22 cellular contexts compared by ENCODE assay signal in genomic region chr18:74221081-74221480, GRCh38.
A peak's percentile ranks its signal among the peaks of the same experiment; 100 is the strongest.
DNase-seq lines count a peak whose midpoint lies in the region; ATAC-seq, FAIRE-seq and TF ChIP-seq lines count a peak whose summit lies in the region.
"Had no signal": no experiment of that assay in that cellular context is flagged by ENCODE, and none has a peak within 500 bp of the region (broad histone marks: within the 10 kb centered on the region; RNA-seq: fewer than 3 reads in every experiment).

No MANE protein-coding gene starts in this region.

- 0 out of 2 replicates have a peak overlapping the region, but pooled peaks have one; percentile 48 for H2AFZ ChIP-seq in MM.1S (ENCODE audit: low read length)

- H3K9me3 ChIP-seq in MM.1S (replicated peaks; ENCODE audit: insufficient read depth, low read length), result no peaks in the 10 kb centered on the region
- H3K9me3 ChIP-seq: BE2C, BLaER1 had no signal

- no peaks in the 10 kb centered on the region for H3K79me2 ChIP-seq in MM.1S (ENCODE audit: low read length)

- no peaks in the 10 kb centered on the region for H3K27me3 ChIP-seq in MM.1S (replicated peaks; ENCODE audit: insufficient read depth, low read length)
- H3K27me3 ChIP-seq: BE2C, BLaER1 had no signal

- intact Hi-C loops in left colon (cut with DNase I, micrococcal nuclease), result no loop called here

- H4K20me1 ChIP-seq in MM.1S (ENCODE audit: insufficient read depth, low read length), result no peaks in the 10 kb centered on the region
- H4K20me1 ChIP-seq: BLaER1 had no signal

- FAIRE-seq in D721Med (lab: Jason Lieb, UNC), result peak; percentile 64
- FAIRE-seq: A204.1, GM12878, GM12892, GM19239 had no signal

- H3K4me2 ChIP-seq in MM.1S (ENCODE audit: low read depth, low read length), result no peak overlapping the region
- H3K4me2 ChIP-seq: BLaER1 had no signal

- H3F3A ChIP-seq in MM.1S (ENCODE audit: insufficient read depth, low read length), result no peaks in the 10 kb centered on the region

- H3K9ac ChIP-seq in MM.1S (ENCODE audit: low read length), result no peak overlapping the region
- H3K9ac ChIP-seq: BLaER1 had no signal

- no peak for DNase-seq in D721Med (ENCODE audit: insufficient read length, low spot score)
- DNase-seq in MM.1S, result no peak
- peak; percentile 17 for DNase-seq in islet precursor cell
- DNase-seq in iPS-NIHi7 (ENCODE audit: extremely low spot score), result no peak
- no peak for DNase-seq in left colon
- DNase-seq: 8988T; ACHN; BE2C; C1 segment of cervical spinal cord; CD4-positive, alpha-beta memory T cell; CD4-positive, CD25-positive, alpha-beta regulatory T cell; CD8-positive, alpha-beta memory T cell; COR-L47; DND-41; EL; GDM1 had no signal

- no peak overlapping the region for H3K4me3 ChIP-seq in MM.1S (ENCODE audit: low read length)
- H3K4me3 ChIP-seq: BLaER1, GM12878 had no signal

- no peaks in the 10 kb centered on the region for H3K36me3 ChIP-seq in MM.1S (replicated peaks; ENCODE audit: insufficient read depth, low read length)
- H3K36me3 ChIP-seq: BE2C, BLaER1 had no signal

- H3K4me1 ChIP-seq in MM.1S (ENCODE audit: low read length), result no peaks in the 10 kb centered on the region
- H3K4me1 ChIP-seq: BLaER1 had no signal

- H3K9me2 ChIP-seq in MM.1S (replicated peaks; ENCODE audit: insufficient read depth, low read length), result no peaks in the 10 kb centered on the region

- ATAC-seq in HG03432 (IDR thresholded peaks at IDR 0.05; ENCODE audit: unreplicated experiment), result no peak
- no peak for ATAC-seq in left colon
- ATAC-seq: GM12878 had no signal

- no peak for TF ChIP-seq CTCF in D721Med (IDR thresholded peaks at IDR 0.05; ENCODE audit: insufficient read depth, missing control alignments)
- TF ChIP-seq CTCF in MM.1S (IDR thresholded peaks at IDR 0.05; ENCODE audit: low read length), result no peak

- H3K27ac ChIP-seq in MM.1S (ENCODE audit: low read length), result no peak overlapping the region
- H3K27ac ChIP-seq: BLaER1 had no signal
